Comparison of ENCODE assay signal across 1 cellular context in genomic region chr18:36321636-36322407, GRCh38.
A peak's percentile ranks its signal among the peaks of the same experiment; 100 is the strongest.
TF ChIP-seq lines count a peak whose summit lies in the region.

No MANE protein-coding gene starts in this region.

TF ChIP-seq in GM12878, 131 proteins besides CTCF, POLR2A, EP300 and RAD21:
- no peak for TF ChIP-seq ZBTB40 (IDR thresholded peaks at IDR 0.05; ENCODE audit: borderline replicate concordance)
- TF ChIP-seq HDGF (IDR thresholded peaks at IDR 0.05), result peak; percentile 54; the same call in 1 of the 2 replicates
